Comparison of ENCODE assay signal across 1 cellular context in the genomic region with DNA sequence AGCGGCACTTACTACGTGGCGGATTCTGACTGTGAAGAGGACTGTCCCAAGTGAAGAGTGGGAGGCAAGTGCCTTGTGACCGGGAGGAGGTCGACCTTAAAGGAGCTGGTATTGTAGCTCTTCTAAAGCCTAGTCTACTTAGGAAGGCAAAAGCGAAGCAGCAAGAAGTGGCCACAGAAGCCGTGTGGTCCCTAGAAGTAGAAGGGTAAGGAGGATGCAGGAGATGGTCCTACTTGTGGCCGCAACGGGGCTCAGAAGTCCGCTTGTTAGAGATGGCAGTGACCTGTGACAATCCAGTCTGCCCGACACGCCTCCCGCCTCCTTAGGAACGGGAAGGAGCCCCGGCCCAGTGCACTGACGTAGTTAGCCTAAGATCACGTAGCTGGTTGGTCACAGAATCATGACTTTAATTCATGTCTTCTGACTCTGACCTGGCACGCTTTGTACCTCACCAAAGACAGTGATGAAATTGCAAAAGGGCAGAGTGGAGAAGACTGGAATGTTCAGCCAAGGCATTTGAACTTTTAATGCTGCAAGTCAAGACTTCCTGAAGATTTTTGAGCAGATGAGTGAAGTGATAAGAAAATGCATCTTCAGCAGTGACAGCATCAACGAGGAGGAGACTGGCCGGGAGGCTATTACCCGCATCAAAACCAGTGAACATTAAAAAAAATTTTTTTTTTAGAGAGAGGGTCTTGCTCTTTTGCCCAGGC.
TF ChIP-seq lines count a peak whose summit lies in the region.

No MANE protein-coding gene starts in this region.

TF ChIP-seq in K562, 482 proteins besides CTCF, POLR2A, EP300 and RAD21 (continued from another document and continues in another):
- TF ChIP-seq ZHX1 (conservative IDR thresholded peaks at IDR 0.05; ENCODE audit: low read length) (no peak), ZNF24 (IDR thresholded peaks at IDR 0.05) (peak; percentile 45; the same call in 1 of the 2 replicates), RCOR1 (IDR thresholded peaks at IDR 0.05; ENCODE audit: borderline replicate concordance in 1 of 2, low read depth in 2 of 2, low read length in 2 of 2) (0 out of 4 replicates have a peak, but pooled peaks of 1 of the 2 experiments have one; percentile 41), ZNF695 (CRISPR knock-in tag; IDR thresholded peaks at IDR 0.05) (no peak), SRSF1 (IDR thresholded peaks at IDR 0.05; ENCODE audit: low read depth, low read length) (no peak), SRF (CRISPR knock-in tag; IDR thresholded peaks at IDR 0.05) (no peak), SRSF9 (IDR thresholded peaks at IDR 0.05; ENCODE audit: borderline replicate concordance, low read depth, low read length) (no peak), HMG20B (CRISPR knock-in tag; IDR thresholded peaks at IDR 0.05) (no peak), RBM34 (IDR thresholded peaks at IDR 0.05; ENCODE audit: borderline replicate concordance, insufficient read depth, low read length) (no peak), BHLHE40 (IDR thresholded peaks at IDR 0.05; ENCODE audit: low read length) (peak; percentile 54; the same call in 1 of the 2 replicates), POLR3G (IDR thresholded peaks at IDR 0.05; ENCODE audit: extremely low read depth, insufficient read length, insufficient replicate concordance) (no peak), PHTF2 (CRISPR knock-in tag; IDR thresholded peaks at IDR 0.05) (no peak), ZNF263 (CRISPR knock-in tag; IDR thresholded peaks at IDR 0.05; ENCODE audit: borderline replicate concordance) (peak; percentile 83), ZNF224 (CRISPR knock-in tag; IDR thresholded peaks at IDR 0.05) (no peak), C11orf30 (IDR thresholded peaks at IDR 0.05; ENCODE audit: low read depth) (peak; percentile 45; the same call in 1 of the 2 replicates), SAP30 (IDR thresholded peaks at IDR 0.05; ENCODE audit: borderline replicate concordance, insufficient read depth, low read depth, low read length, poor library complexity, severe bottlenecking) (no peak), UBTF (IDR thresholded peaks at IDR 0.05; ENCODE audit: borderline replicate concordance in 1 of 2, low read depth in 2 of 2, low read length in 2 of 2) (peak; percentile 15 to 50; a peak in 1 of 4 replicates), TARDBP (IDR thresholded peaks at IDR 0.05) (0 out of 2 replicates have a peak, but pooled peaks have one; percentile 20), ELF2 (CRISPR knock-in tag; IDR thresholded peaks at IDR 0.05) (no peak), ILF3 (IDR thresholded peaks at IDR 0.05; ENCODE audit: borderline replicate concordance) (no peak), TFAM (CRISPR knock-in tag; conservative IDR thresholded peaks at IDR 0.05) (no peak), BMI1 (IDR thresholded peaks at IDR 0.05; ENCODE audit: low read length) (no peak), POU5F1 (IDR thresholded peaks at IDR 0.05; ENCODE audit: borderline replicate concordance, low read depth, low read length, partially characterized antibody) (no peak), ZNF217 (CRISPR knock-in tag; IDR thresholded peaks at IDR 0.05) (no peak), SREBF1 (IDR thresholded peaks at IDR 0.05; ENCODE audit: borderline replicate concordance, low read depth, low read length) (no peak), KDM5B (IDR thresholded peaks at IDR 0.05; ENCODE audit: insufficient replicate concordance, low read depth, low read length) (peak; percentile 82), KHSRP (IDR thresholded peaks at IDR 0.05) (no peak), MAFG (tag; conservative IDR thresholded peaks at IDR 0.05) (peak; percentile 60), ZFP1 (CRISPR knock-in tag; IDR thresholded peaks at IDR 0.05) (no peak)
- TF ChIP-seq, protein P1, sequence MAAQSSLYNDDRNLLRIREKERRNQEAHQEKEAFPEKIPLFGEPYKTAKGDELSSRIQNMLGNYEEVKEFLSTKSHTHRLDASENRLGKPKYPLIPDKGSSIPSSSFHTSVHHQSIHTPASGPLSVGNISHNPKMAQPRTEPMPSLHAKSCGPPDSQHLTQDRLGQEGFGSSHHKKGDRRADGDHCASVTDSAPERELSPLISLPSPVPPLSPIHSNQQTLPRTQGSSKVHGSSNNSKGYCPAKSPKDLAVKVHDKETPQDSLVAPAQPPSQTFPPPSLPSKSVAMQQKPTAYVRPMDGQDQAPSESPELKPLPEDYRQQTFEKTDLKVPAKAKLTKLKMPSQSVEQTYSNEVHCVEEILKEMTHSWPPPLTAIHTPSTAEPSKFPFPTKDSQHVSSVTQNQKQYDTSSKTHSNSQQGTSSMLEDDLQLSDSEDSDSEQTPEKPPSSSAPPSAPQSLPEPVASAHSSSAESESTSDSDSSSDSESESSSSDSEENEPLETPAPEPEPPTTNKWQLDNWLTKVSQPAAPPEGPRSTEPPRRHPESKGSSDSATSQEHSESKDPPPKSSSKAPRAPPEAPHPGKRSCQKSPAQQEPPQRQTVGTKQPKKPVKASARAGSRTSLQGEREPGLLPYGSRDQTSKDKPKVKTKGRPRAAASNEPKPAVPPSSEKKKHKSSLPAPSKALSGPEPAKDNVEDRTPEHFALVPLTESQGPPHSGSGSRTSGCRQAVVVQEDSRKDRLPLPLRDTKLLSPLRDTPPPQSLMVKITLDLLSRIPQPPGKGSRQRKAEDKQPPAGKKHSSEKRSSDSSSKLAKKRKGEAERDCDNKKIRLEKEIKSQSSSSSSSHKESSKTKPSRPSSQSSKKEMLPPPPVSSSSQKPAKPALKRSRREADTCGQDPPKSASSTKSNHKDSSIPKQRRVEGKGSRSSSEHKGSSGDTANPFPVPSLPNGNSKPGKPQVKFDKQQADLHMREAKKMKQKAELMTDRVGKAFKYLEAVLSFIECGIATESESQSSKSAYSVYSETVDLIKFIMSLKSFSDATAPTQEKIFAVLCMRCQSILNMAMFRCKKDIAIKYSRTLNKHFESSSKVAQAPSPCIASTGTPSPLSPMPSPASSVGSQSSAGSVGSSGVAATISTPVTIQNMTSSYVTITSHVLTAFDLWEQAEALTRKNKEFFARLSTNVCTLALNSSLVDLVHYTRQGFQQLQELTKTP (IDR thresholded peaks at IDR 0.05; ENCODE audit: low read depth in 1 of 2, partially characterized antibody in 2 of 2): peak in 1 of 2 experiments; percentile 82
- TF ChIP-seq, protein P2, sequence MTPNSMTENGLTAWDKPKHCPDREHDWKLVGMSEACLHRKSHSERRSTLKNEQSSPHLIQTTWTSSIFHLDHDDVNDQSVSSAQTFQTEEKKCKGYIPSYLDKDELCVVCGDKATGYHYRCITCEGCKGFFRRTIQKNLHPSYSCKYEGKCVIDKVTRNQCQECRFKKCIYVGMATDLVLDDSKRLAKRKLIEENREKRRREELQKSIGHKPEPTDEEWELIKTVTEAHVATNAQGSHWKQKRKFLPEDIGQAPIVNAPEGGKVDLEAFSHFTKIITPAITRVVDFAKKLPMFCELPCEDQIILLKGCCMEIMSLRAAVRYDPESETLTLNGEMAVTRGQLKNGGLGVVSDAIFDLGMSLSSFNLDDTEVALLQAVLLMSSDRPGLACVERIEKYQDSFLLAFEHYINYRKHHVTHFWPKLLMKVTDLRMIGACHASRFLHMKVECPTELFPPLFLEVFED (CRISPR knock-in tag; conservative IDR thresholded peaks at IDR 0.05): no peak
- TF ChIP-seq, protein P3, sequence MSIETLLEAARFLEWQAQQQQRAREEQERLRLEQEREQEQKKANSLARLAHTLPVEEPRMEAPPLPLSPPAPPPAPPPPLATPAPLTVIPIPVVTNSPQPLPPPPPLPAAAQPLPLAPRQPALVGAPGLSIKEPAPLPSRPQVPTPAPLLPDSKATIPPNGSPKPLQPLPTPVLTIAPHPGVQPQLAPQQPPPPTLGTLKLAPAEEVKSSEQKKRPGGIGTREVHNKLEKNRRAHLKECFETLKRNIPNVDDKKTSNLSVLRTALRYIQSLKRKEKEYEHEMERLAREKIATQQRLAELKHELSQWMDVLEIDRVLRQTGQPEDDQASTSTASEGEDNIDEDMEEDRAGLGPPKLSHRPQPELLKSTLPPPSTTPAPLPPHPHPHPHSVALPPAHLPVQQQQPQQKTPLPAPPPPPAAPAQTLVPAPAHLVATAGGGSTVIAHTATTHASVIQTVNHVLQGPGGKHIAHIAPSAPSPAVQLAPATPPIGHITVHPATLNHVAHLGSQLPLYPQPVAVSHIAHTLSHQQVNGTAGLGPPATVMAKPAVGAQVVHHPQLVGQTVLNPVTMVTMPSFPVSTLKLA (conservative IDR thresholded peaks at IDR 0.05): peak in 1 of 2 experiments; percentile 71; a peak in 3 of 4 replicates
- TF ChIP-seq, protein P4, sequence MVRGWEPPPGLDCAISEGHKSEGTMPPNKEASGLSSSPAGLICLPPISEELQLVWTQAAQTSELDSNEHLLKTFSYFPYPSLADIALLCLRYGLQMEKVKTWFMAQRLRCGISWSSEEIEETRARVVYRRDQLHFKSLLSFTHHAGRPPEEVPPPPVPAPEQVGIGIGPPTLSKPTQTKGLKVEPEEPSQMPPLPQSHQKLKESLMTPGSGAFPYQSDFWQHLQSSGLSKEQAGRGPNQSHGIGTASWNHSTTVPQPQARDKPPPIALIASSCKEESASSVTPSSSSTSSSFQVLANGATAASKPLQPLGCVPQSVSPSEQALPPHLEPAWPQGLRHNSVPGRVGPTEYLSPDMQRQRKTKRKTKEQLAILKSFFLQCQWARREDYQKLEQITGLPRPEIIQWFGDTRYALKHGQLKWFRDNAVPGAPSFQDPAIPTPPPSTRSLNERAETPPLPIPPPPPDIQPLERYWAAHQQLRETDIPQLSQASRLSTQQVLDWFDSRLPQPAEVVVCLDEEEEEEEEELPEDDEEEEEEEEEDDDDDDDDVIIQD (CRISPR knock-in tag; IDR thresholded peaks at IDR 0.05): no peak
- TF ChIP-seq, protein P5, sequence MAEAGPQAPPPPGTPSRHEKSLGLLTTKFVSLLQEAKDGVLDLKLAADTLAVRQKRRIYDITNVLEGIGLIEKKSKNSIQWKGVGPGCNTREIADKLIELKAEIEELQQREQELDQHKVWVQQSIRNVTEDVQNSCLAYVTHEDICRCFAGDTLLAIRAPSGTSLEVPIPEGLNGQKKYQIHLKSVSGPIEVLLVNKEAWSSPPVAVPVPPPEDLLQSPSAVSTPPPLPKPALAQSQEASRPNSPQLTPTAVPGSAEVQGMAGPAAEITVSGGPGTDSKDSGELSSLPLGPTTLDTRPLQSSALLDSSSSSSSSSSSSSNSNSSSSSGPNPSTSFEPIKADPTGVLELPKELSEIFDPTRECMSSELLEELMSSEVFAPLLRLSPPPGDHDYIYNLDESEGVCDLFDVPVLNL (CRISPR knock-in tag; IDR thresholded peaks at IDR 0.05; ENCODE audit: low read depth): no peak
- TF ChIP-seq, protein P6, sequence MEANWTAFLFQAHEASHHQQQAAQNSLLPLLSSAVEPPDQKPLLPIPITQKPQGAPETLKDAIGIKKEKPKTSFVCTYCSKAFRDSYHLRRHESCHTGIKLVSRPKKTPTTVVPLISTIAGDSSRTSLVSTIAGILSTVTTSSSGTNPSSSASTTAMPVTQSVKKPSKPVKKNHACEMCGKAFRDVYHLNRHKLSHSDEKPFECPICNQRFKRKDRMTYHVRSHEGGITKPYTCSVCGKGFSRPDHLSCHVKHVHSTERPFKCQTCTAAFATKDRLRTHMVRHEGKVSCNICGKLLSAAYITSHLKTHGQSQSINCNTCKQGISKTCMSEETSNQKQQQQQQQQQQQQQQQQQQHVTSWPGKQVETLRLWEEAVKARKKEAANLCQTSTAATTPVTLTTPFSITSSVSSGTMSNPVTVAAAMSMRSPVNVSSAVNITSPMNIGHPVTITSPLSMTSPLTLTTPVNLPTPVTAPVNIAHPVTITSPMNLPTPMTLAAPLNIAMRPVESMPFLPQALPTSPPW (CRISPR knock-in tag; IDR thresholded peaks at IDR 0.05): peak; percentile 57
- TF ChIP-seq, protein P7, sequence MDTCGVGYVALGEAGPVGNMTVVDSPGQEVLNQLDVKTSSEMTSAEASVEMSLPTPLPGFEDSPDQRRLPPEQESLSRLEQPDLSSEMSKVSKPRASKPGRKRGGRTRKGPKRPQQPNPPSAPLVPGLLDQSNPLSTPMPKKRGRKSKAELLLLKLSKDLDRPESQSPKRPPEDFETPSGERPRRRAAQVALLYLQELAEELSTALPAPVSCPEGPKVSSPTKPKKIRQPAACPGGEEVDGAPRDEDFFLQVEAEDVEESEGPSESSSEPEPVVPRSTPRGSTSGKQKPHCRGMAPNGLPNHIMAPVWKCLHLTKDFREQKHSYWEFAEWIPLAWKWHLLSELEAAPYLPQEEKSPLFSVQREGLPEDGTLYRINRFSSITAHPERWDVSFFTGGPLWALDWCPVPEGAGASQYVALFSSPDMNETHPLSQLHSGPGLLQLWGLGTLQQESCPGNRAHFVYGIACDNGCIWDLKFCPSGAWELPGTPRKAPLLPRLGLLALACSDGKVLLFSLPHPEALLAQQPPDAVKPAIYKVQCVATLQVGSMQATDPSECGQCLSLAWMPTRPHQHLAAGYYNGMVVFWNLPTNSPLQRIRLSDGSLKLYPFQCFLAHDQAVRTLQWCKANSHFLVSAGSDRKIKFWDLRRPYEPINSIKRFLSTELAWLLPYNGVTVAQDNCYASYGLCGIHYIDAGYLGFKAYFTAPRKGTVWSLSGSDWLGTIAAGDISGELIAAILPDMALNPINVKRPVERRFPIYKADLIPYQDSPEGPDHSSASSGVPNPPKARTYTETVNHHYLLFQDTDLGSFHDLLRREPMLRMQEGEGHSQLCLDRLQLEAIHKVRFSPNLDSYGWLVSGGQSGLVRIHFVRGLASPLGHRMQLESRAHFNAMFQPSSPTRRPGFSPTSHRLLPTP (IDR thresholded peaks at IDR 0.05; ENCODE audit: borderline replicate concordance, extremely low read depth, insufficient read length): no peak
